In the genomic region with DNA sequence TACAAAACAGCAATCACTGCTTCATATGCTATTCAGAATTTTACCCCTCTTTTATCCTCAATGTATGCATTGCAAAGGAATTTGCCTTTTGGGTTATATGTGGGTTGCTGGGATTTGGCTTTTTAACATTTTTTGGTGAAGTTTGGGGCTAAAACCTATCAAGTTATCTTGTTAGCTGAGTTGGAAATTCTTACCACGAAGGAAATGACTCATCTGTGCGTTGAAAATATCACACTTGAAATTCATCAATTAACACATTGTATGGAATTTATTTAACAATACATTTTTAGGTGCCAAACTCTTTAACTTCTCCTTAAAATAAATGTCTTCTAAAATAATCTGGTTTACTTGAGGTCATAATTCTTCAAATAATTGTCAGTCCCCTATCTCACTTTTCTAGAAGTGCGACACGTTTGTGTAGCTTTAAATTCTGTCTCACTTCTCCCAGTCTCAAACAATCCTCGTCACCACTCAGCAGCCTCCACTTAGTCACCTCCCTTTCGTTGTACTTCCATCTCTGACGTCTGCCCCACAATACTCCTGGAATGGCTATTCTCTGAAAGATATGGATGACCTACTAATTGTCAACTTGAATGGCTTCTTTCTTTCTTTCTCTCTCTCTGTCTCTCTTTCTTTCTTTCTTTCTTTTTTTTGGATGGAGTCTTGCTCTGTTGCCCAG, we compare ENCODE assay signal across 18 cellular contexts.
DNase-seq lines count a peak whose midpoint lies in the region; ATAC-seq, FAIRE-seq and TF ChIP-seq lines count a peak whose summit lies in the region.
"Had no signal": no experiment of that assay in that cellular context is flagged by ENCODE, and none has a peak within 500 bp of the region (broad histone marks: within the 10 kb centered on the region; RNA-seq: fewer than 3 reads in every experiment).

No MANE protein-coding gene starts in this region.

- no peak overlapping the region for H3K18ac ChIP-seq in mesenchymal stem cell (ENCODE audit: low read depth in 1 of 2, low read length in 2 of 2)

- H3K79me1 ChIP-seq in mesenchymal stem cell (replicated peaks; ENCODE audit: low read length, poor library complexity, severe bottlenecking): no peaks in the 10 kb centered on the region

- H3K4me1 ChIP-seq in PC-9 (replicated peaks; ENCODE audit: insufficient read depth): no peaks in the 10 kb centered on the region
- H3K4me1 ChIP-seq in mesenchymal stem cell (ENCODE audit: control insufficient read depth, insufficient read depth, low read depth, low read length): no peaks in the 10 kb centered on the region

- no TSS peak for BruUV-seq in PC-9 (replicated peaks; lab: Mats Ljungman, UMichigan)

- H3K14ac ChIP-seq in mesenchymal stem cell (ENCODE audit: low read length in 2 of 2): no peak overlapping the region

- H2BK120ac ChIP-seq in mesenchymal stem cell (ENCODE audit: low read depth, low read length): no peak overlapping the region

- H3F3A ChIP-seq in PC-9 (ENCODE audit: insufficient read depth, low read depth): no peaks in the 10 kb centered on the region

- no peak overlapping the region for H3K9ac ChIP-seq in mesenchymal stem cell (ENCODE audit: low read length)

- no peaks in the 10 kb centered on the region for H4K20me1 ChIP-seq in PC-9 (ENCODE audit: insufficient read depth)

- ATAC-seq in GM18907 (IDR thresholded peaks at IDR 0.05; ENCODE audit: unreplicated experiment): no peak
- ATAC-seq: GM23338 had no signal

- no peak overlapping the region for H3K23ac ChIP-seq in mesenchymal stem cell (ENCODE audit: low read length in 2 of 2)

- no peaks in the 10 kb centered on the region for H3K79me2 ChIP-seq in PC-9 (ENCODE audit: low read depth)

- H2BK15ac ChIP-seq in mesenchymal stem cell (ENCODE audit: low read depth, poor library complexity, severe bottlenecking): no peak overlapping the region

- no peak overlapping the region for H2AK5ac ChIP-seq in mesenchymal stem cell (ENCODE audit: low read length, severe bottlenecking)

- CTCF ChIA-PET in PC-9 (lab: Charles Lee): no interaction called here

- H3K27me3 ChIP-seq in PC-9 (ENCODE audit: insufficient read depth, low read depth) (0 out of 2 replicates have a peak, but pooled peaks cover 12% of the 10 kb centered on the region), mesenchymal stem cell (ENCODE audit: control insufficient read depth in 1 of 2, insufficient read depth in 1 of 2, low read length in 2 of 2) (no peaks in the 10 kb centered on the region)

- H3K36me3 ChIP-seq in PC-9 (ENCODE audit: low read depth) (no peaks in the 10 kb centered on the region), mesenchymal stem cell (ENCODE audit: control insufficient read depth in 1 of 2, insufficient read depth in 2 of 2, low read depth in 1 of 2, low read length in 2 of 2) (no peaks in the 10 kb centered on the region)

- TF ChIP-seq CTCF in epithelial cell of esophagus (IDR thresholded peaks at IDR 0.05; ENCODE audit: insufficient read depth, low read depth, low read length, missing control alignments) (no peak), PC-9 (conservative IDR thresholded peaks at IDR 0.05) (no peak)

- POLR2A ChIA-PET in PC-9 (lab: Charles Lee; ENCODE audit: unreplicated experiment): no interaction called here

- no peak overlapping the region for H4K91ac ChIP-seq in mesenchymal stem cell (ENCODE audit: low read length)

- H3K4ac ChIP-seq in mesenchymal stem cell (ENCODE audit: low read depth in 1 of 2, low read length in 2 of 2): no peak overlapping the region

- H3K4me2 ChIP-seq in PC-9 (no peak overlapping the region), mesenchymal stem cell (ENCODE audit: low read length, poor library complexity, severe bottlenecking) (no peak overlapping the region)
- H3K4me2 ChIP-seq: GM23338 had no signal

- peak; percentile 12 for DNase-seq in GM03348 (ENCODE audit: low spot score)
- peak; percentile 10 for DNase-seq in OCI-M1 (lab: John Stamatoyannopoulos, UW)
- peak; percentile 13 for DNase-seq in epithelial cell of esophagus (ENCODE audit: low read depth)
- DNase-seq in urothelium cell line (ENCODE audit: low spot score): peak; percentile 39
- DNase-seq in PC-9: no peak
- DNase-seq in mesenchymal stem cell: no peak
- DNase-seq: C1 segment of cervical spinal cord, Karpas-422, NCI-H1417 treated with DMSO at 0.1 percent for 48 hours, NCI-H2029, NCI-H2171 treated with DMSO at 0.1 percent for 48 hours, NCI-H510A, NCI-H82 had no signal

- H3K4me3 ChIP-seq in epithelial cell of esophagus (ENCODE audit: low read length): no peak overlapping the region
- no peak overlapping the region for H3K4me3 ChIP-seq in PC-9
- H3K4me3 ChIP-seq in mesenchymal stem cell (ENCODE audit: insufficient read depth in 1 of 2, low read depth in 1 of 2, low read length in 2 of 2): no peak overlapping the region
- H3K4me3 ChIP-seq: GM23338 had no signal

- WGBS in mesenchymal stem cell: 66% methylated on average over 5 of the region's 7 CpGs

- FAIRE-seq in urothelium cell line (lab: Jason Lieb, UNC): no peak
- FAIRE-seq: GM12892 had no signal

- no peak overlapping the region for H3K27ac ChIP-seq in PC-9
- no peak overlapping the region for H3K27ac ChIP-seq in mesenchymal stem cell (ENCODE audit: low read length, poor library complexity, severe bottlenecking)
- H3K27ac ChIP-seq: HL-60, RWPE1 had no signal

- H2BK5ac ChIP-seq in mesenchymal stem cell (ENCODE audit: low read depth, low read length, poor library complexity, severe bottlenecking): no peak overlapping the region

- no peaks in the 10 kb centered on the region for H3K9me2 ChIP-seq in PC-9 (ENCODE audit: insufficient read depth)

- no peak overlapping the region for H4K8ac ChIP-seq in mesenchymal stem cell (ENCODE audit: low read length)

- intact Hi-C loops in PC-9 (cut with micrococcal nuclease; ENCODE audit: unreplicated experiment): no loop called here

- H3K9me3 ChIP-seq in PC-9 (ENCODE audit: insufficient read depth, low read depth) (no peaks in the 10 kb centered on the region), mesenchymal stem cell (ENCODE audit: control insufficient read depth, low read length) (no peaks in the 10 kb centered on the region)

- H2AFZ ChIP-seq in PC-9 (no peak overlapping the region), mesenchymal stem cell (ENCODE audit: low read depth, low read length) (no peak overlapping the region)
- H2AFZ ChIP-seq: GM23338 had no signal

- H2BK12ac ChIP-seq in mesenchymal stem cell (ENCODE audit: low read length in 2 of 2): no peak overlapping the region

Comparison
In these comparisons a context has a peak if more than half of its experiments do, and no peak if none do; other contexts are left out.
1. DNase-seq: peak in GM03348 (single experiment), OCI-M1 (single experiment), epithelial cell of esophagus (single experiment) and urothelium cell line (single experiment); none in PC-9 (0 of 2) and mesenchymal stem cell (single experiment).